In genomic region chr6:149142924-149143429, GRCh38 we compare ENCODE assay signal across 1 cellular context.
TF ChIP-seq lines count a peak whose summit lies in the region.

No MANE protein-coding gene starts in this region.

TF ChIP-seq in HEK293, 187 proteins besides CTCF, POLR2A, EP300 and RAD21:
- TF ChIP-seq ZNF416 (tag by site-specific recombination; IDR thresholded peaks at IDR 0.05) (no peak), ZBTB20 (tag by site-specific recombination; IDR thresholded peaks at IDR 0.05) (no peak), SETDB1 (IDR thresholded peaks at IDR 0.05; ENCODE audit: insufficient read length, low read length) (peak; percentile 44), ZNF549 (tag by site-specific recombination; IDR thresholded peaks at IDR 0.05) (peak; percentile 98), ZBTB17 (tag by site-specific recombination; IDR thresholded peaks at IDR 0.05) (no peak)
TF ChIP-seq in HEK293: peak in this region for 2.
